28 cellular contexts compared by ENCODE assay signal in the genomic region with DNA sequence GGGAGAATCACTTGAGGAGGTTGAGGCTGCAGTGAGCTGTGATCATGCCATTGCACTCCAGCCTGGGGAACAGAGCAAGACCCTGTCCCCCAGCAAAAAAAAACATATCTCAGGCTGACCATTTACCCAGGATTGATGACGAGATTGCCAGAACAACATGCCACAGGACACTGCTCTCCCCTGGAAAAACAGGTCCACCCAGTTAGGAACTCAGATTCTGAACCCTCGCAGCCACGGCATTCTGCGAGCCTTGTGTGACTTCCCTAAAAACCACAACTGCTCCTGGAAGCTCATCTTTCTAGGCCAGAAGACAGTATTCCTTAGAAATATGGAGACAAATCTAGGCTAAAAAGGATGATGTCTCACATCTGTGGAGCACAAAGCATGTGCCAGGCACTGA.
"Had no signal": no experiment of that assay in that cellular context is flagged by ENCODE, and none has a peak within 500 bp of the region (broad histone marks: within the 10 kb centered on the region; RNA-seq: fewer than 3 reads in every experiment).

No MANE protein-coding gene starts in this region.

- H3K4me3 ChIP-seq: breast epithelium, heart left ventricle, left lung, lower lobe of right lung, skin epidermis, upper lobe of right lung had no signal

- H3K4me3 Mint-ChIP-seq: activated CD4-positive, alpha-beta T cell treated with anti-CD3 and anti-CD28 coated beads for 36 hours; activated CD8-positive, alpha-beta memory T cell treated with anti-CD3 and anti-CD28 coated beads, Interleukin-2, amount 10 ng/mL, durations not matched to agents 7 days and 5 days; activated CD8-positive, alpha-beta T cell treated with anti-CD3 and anti-CD28 coated beads, Interleukin-2, amount 10 ng/mL, durations not matched to agents 7 days and 5 days; activated naive CD4-positive, alpha-beta T cell treated with anti-CD3 and anti-CD28 coated beads, Interleukin-2, amount 50 U/mL, for 24 hours; activated naive CD8-positive, alpha-beta T cell treated with anti-CD3 and anti-CD28 coated beads, Interleukin-2, amount 50 U/mL, for 24 hours; immature natural killer cell; nephron; stimulated activated effector memory CD8-positive, alpha-beta T cell treated with anti-CD3 and anti-CD28 coated beads, Interleukin-12 subunit alpha, Interleukin-12 subunit beta, amount 100 ng/mL, for 72 hours; stimulated activated naive CD8-positive, alpha-beta T cell treated with anti-CD3 and anti-CD28 coated beads, Interleukin-15, Interleukin-2, amounts not matched to agents 100 ng/mL and 50 ng/mL, for 24 hours had no signal

- DNase-seq: activated CD4-positive, alpha-beta T cell treated with anti-CD3 and anti-CD28 coated beads for 36 hours; activated CD4-positive, CD25-positive, alpha-beta regulatory T cell; activated CD8-positive, alpha-beta memory T cell treated with anti-CD3 and anti-CD28 coated beads, Interleukin-2, amount 10 ng/mL, durations not matched to agents 7 days and 5 days; activated CD8-positive, alpha-beta T cell treated with anti-CD3 and anti-CD28 coated beads, Interleukin-2, amount 10 ng/mL, durations not matched to agents 7 days and 5 days; activated naive CD8-positive, alpha-beta T cell treated with anti-CD3 and anti-CD28 coated beads, Interleukin-2, amount 50 U/mL, for 24 hours; activated T-cell treated with anti-CD3 and anti-CD28 coated beads, Interleukin-2, amount 50 U/mL, for 48 hours; amygdala; central memory CD4-positive, alpha-beta T cell; foreskin fibroblast; heart left ventricle; hypothalamus; immature natural killer cell; lower lobe of right lung; mesenchymal stem cell; retina; stimulated activated CD4-positive, alpha-beta T cell treated with anti-CD3 and anti-CD28 coated beads, Interleukin-4, amount 100 ng/mL, for 24 hours; upper lobe of right lung had no signal

- H3K9me3 ChIP-seq: breast epithelium, heart left ventricle, left lung, lower lobe of right lung, neutrophil, upper lobe of right lung had no signal

- H3K36me3 Mint-ChIP-seq: activated CD8-positive, alpha-beta memory T cell treated with anti-CD3 and anti-CD28 coated beads, Interleukin-2, amount 10 ng/mL, durations not matched to agents 7 days and 5 days had no signal

- H3K27ac ChIP-seq: breast epithelium, heart left ventricle, left lung, lower lobe of right lung, neutrophil, skin epidermis, upper lobe of right lung had no signal

- ATAC-seq: activated CD4-positive, alpha-beta T cell treated with anti-CD3 and anti-CD28 coated beads for 36 hours; activated CD8-positive, alpha-beta memory T cell treated with anti-CD3 and anti-CD28 coated beads, Interleukin-2, amount 10 ng/mL, durations not matched to agents 7 days and 5 days; activated CD8-positive, alpha-beta T cell treated with anti-CD3 and anti-CD28 coated beads, Interleukin-2, amount 10 ng/mL, durations not matched to agents 7 days and 5 days; activated naive CD8-positive, alpha-beta T cell treated with anti-CD3 and anti-CD28 coated beads, Interleukin-2, amount 50 U/mL, for 24 hours; esophagus mucosa; heart left ventricle; left lung; lower lobe of right lung; sciatic nerve; stimulated activated effector memory CD8-positive, alpha-beta T cell treated with anti-CD3 and anti-CD28 coated beads, Interleukin-12 subunit alpha, Interleukin-12 subunit beta, amount 100 ng/mL, for 72 hours; upper lobe of right lung had no signal

- H3K36me3 ChIP-seq: breast epithelium had no signal

- H3K4me1 ChIP-seq: breast epithelium, heart left ventricle, left lung, lower lobe of right lung, upper lobe of right lung had no signal

- H3K4me1 Mint-ChIP-seq: activated CD4-positive, alpha-beta T cell treated with anti-CD3 and anti-CD28 coated beads for 36 hours; activated CD8-positive, alpha-beta memory T cell treated with anti-CD3 and anti-CD28 coated beads, Interleukin-2, amount 10 ng/mL, durations not matched to agents 7 days and 5 days; activated naive CD4-positive, alpha-beta T cell treated with anti-CD3 and anti-CD28 coated beads, Interleukin-2, amount 50 U/mL, for 24 hours; activated naive CD8-positive, alpha-beta T cell treated with anti-CD3 and anti-CD28 coated beads, Interleukin-2, amount 50 U/mL, for 24 hours; immature natural killer cell; nephron; stimulated activated effector memory CD8-positive, alpha-beta T cell treated with anti-CD3 and anti-CD28 coated beads, Interleukin-12 subunit alpha, Interleukin-12 subunit beta, amount 100 ng/mL, for 72 hours had no signal

- H3K27ac Mint-ChIP-seq: activated CD4-positive, alpha-beta T cell treated with anti-CD3 and anti-CD28 coated beads for 36 hours; activated CD8-positive, alpha-beta memory T cell treated with anti-CD3 and anti-CD28 coated beads, Interleukin-2, amount 10 ng/mL, durations not matched to agents 7 days and 5 days; activated CD8-positive, alpha-beta T cell treated with anti-CD3 and anti-CD28 coated beads, Interleukin-2, amount 10 ng/mL, durations not matched to agents 7 days and 5 days; activated naive CD4-positive, alpha-beta T cell treated with anti-CD3 and anti-CD28 coated beads, Interleukin-2, amount 50 U/mL, for 24 hours; activated naive CD8-positive, alpha-beta T cell treated with anti-CD3 and anti-CD28 coated beads, Interleukin-2, amount 50 U/mL, for 24 hours; activated T-helper 2 cell treated with anti-CD3 and anti-CD28 coated beads, Interferon-gamma antibody, Interleukin-2, Interleukin-4, amounts not matched to agents 10 μg/mL and 5 μg/mL and 100 μg/mL, durations not matched to agents 14 hours and 24 hours and 36 hours; nephron; stimulated activated effector memory CD8-positive, alpha-beta T cell treated with anti-CD3 and anti-CD28 coated beads, Interleukin-12 subunit alpha, Interleukin-12 subunit beta, amount 100 ng/mL, for 72 hours; stimulated activated naive CD8-positive, alpha-beta T cell treated with anti-CD3 and anti-CD28 coated beads, Interleukin-15, Interleukin-2, amounts not matched to agents 100 ng/mL and 50 ng/mL, for 24 hours had no signal

- H3K9me3 Mint-ChIP-seq: activated naive CD4-positive, alpha-beta T cell treated with anti-CD3 and anti-CD28 coated beads, Interleukin-2, amount 50 U/mL, for 24 hours; activated naive CD8-positive, alpha-beta T cell treated with anti-CD3 and anti-CD28 coated beads, Interleukin-2, amount 50 U/mL, for 24 hours; activated T-helper 2 cell treated with anti-CD3 and anti-CD28 coated beads, Interferon-gamma antibody, Interleukin-2, Interleukin-4, amounts not matched to agents 10 μg/mL and 5 μg/mL and 100 μg/mL, durations not matched to agents 14 hours and 24 hours and 36 hours; immature natural killer cell; nephron; stimulated activated effector memory CD8-positive, alpha-beta T cell treated with anti-CD3 and anti-CD28 coated beads, Interleukin-12 subunit alpha, Interleukin-12 subunit beta, amount 100 ng/mL, for 72 hours; stimulated activated naive CD8-positive, alpha-beta T cell treated with anti-CD3 and anti-CD28 coated beads, Interleukin-15, Interleukin-2, amounts not matched to agents 100 ng/mL and 50 ng/mL, for 24 hours had no signal

- H3K27me3 Mint-ChIP-seq: activated CD4-positive, alpha-beta T cell treated with anti-CD3 and anti-CD28 coated beads for 36 hours; activated CD8-positive, alpha-beta memory T cell treated with anti-CD3 and anti-CD28 coated beads, Interleukin-2, amount 10 ng/mL, durations not matched to agents 7 days and 5 days; activated naive CD4-positive, alpha-beta T cell treated with anti-CD3 and anti-CD28 coated beads, Interleukin-2, amount 50 U/mL, for 24 hours; activated naive CD8-positive, alpha-beta T cell treated with anti-CD3 and anti-CD28 coated beads, Interleukin-2, amount 50 U/mL, for 24 hours; stimulated activated naive CD8-positive, alpha-beta T cell treated with anti-CD3 and anti-CD28 coated beads, Interleukin-15, Interleukin-2, amounts not matched to agents 100 ng/mL and 50 ng/mL, for 24 hours had no signal
